10 cellular contexts compared by ENCODE assay signal in the genomic region with DNA sequence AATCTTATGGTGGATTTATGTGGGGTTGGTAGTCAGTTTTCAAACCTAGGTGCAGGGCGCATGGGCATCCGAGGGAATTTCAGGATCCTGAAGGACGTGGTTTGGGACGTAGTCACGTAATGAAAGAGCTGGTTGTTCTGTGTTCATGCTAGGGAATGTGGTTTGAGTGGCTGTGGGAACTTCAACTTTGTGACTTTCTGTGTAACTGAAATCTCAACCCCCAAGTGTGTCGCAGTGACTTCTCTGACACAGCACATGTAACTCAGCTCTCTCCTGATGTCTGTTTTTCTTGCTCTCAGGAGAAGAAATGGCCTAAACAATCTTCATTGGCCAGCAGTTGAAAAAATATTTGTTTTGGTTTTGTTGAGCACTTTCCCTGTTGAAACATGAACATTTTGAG.
DNase-seq lines count a peak whose midpoint lies in the region; ATAC-seq and TF ChIP-seq lines count a peak whose summit lies in the region.
"Had no signal": no experiment of that assay in that cellular context is flagged by ENCODE, and none has a peak within 500 bp of the region (broad histone marks: within the 10 kb centered on the region; RNA-seq: fewer than 3 reads in every experiment).

No MANE protein-coding gene starts in this region.

- no peaks in the 10 kb centered on the region for H3K27me3 ChIP-seq in skeletal muscle tissue (ENCODE audit: control insufficient read depth in 3 of 3, insufficient read depth in 3 of 3, low read length in 3 of 3)

- peak overlapping the region; percentile 78 for H3K27ac ChIP-seq in VCaP
- H3K27ac ChIP-seq in skeletal muscle tissue (ENCODE audit: low read depth, low read length): peak overlapping the region; percentile 24

- peaks cover 3 to 8% (median 6%) of the 10 kb centered on the region in 3 donors for H3K27me3 Mint-ChIP-seq in immature natural killer cell (ENCODE audit: low read depth in 3 of 3)
- no peaks in the 10 kb centered on the region for H3K27me3 Mint-ChIP-seq in stimulated activated naive B cell treated with anti-CD40 and anti-IgM and Interleukin-4, amounts not matched to agents 10 μg/mL and 1 μg/mL and 100 μg/mL, for 72 hours

- no peak overlapping the region for H3K4me3 Mint-ChIP-seq in immature natural killer cell
- H3K4me3 Mint-ChIP-seq in stimulated activated naive B cell treated with anti-CD40 and anti-IgM and Interleukin-4, amounts not matched to agents 10 μg/mL and 1 μg/mL and 100 μg/mL, for 72 hours: no peak overlapping the region
- H3K4me3 Mint-ChIP-seq: activated T-cell treated with anti-CD3 and anti-CD28 coated beads, Interleukin-2, amount 50 U/mL, for 72 hours had no signal

- peaks cover 0 to 1% (median 0%) of the 10 kb centered on the region in 6 donors for H3K9me3 Mint-ChIP-seq in immature natural killer cell
- H3K9me3 Mint-ChIP-seq in stimulated activated naive B cell treated with anti-CD40 and anti-IgM and Interleukin-4, amounts not matched to agents 10 μg/mL and 1 μg/mL and 100 μg/mL, for 72 hours: peaks cover 6 to 10% of the 10 kb centered on the region in 2 donors

- no peaks in the 10 kb centered on the region for H3K9me3 ChIP-seq in skeletal muscle tissue (ENCODE audit: control insufficient read depth in 3 of 3, low read length in 3 of 3)

- no peak overlapping the region for H3K4me3 ChIP-seq in skeletal muscle tissue (ENCODE audit: low read length in 3 of 3)

- peaks cover 12 to 46% of the 10 kb centered on the region in 2 donors for H3K4me1 Mint-ChIP-seq in immature natural killer cell
- H3K4me1 Mint-ChIP-seq in stimulated activated naive B cell treated with anti-CD40 and anti-IgM and Interleukin-4, amounts not matched to agents 10 μg/mL and 1 μg/mL and 100 μg/mL, for 72 hours: peaks cover 52 to 53% of the 10 kb centered on the region in 2 donors

- DNase-seq in GM20000 (ENCODE audit: low spot score): peak; percentile 49
- no peak for DNase-seq in immature natural killer cell
- DNase-seq in stimulated activated naive B cell treated with anti-CD40 and anti-IgM and Interleukin-4, amounts not matched to agents 10 μg/mL and 1 μg/mL and 100 μg/mL, for 72 hours: no peak
- no peak for DNase-seq in dermis blood vessel endothelial cell
- DNase-seq: activated T-cell treated with anti-CD3 and anti-CD28 coated beads, Interleukin-2, amount 50 U/mL, for 72 hours; NCI-H2171 treated with DMSO at 0.1 percent for 48 hours had no signal

- H3K36me3 ChIP-seq in skeletal muscle tissue (ENCODE audit: control insufficient read depth in 3 of 3, insufficient read depth in 3 of 3, low read length in 3 of 3): no peaks in the 10 kb centered on the region

- no peak for ATAC-seq in HG03354 (IDR thresholded peaks at IDR 0.05; ENCODE audit: poor library complexity, severe bottlenecking, unreplicated experiment)
- ATAC-seq in stimulated activated naive B cell treated with anti-CD40 and anti-IgM and Interleukin-4, amounts not matched to agents 10 μg/mL and 1 μg/mL and 100 μg/mL, for 72 hours (replicated peaks): no peak
- ATAC-seq in GM19455 (IDR thresholded peaks at IDR 0.05; ENCODE audit: unreplicated experiment): no peak
- ATAC-seq: activated T-cell treated with anti-CD3 and anti-CD28 coated beads, Interleukin-2, amount 50 U/mL, for 72 hours had no signal

- H3K27ac Mint-ChIP-seq in immature natural killer cell: peak overlapping the region in 4 of 6 donors; percentile 36 to 85 (median 73)
- no peak overlapping the region for H3K27ac Mint-ChIP-seq in stimulated activated naive B cell treated with anti-CD40 and anti-IgM and Interleukin-4, amounts not matched to agents 10 μg/mL and 1 μg/mL and 100 μg/mL, for 72 hours
- H3K27ac Mint-ChIP-seq: activated T-cell treated with anti-CD3 and anti-CD28 coated beads, Interleukin-2, amount 50 U/mL, for 72 hours had no signal

- H3K36me3 Mint-ChIP-seq in immature natural killer cell: peaks cover 0 to 2% (median 0%) of the 10 kb centered on the region in 3 donors
- H3K36me3 Mint-ChIP-seq in stimulated activated naive B cell treated with anti-CD40 and anti-IgM and Interleukin-4, amounts not matched to agents 10 μg/mL and 1 μg/mL and 100 μg/mL, for 72 hours: peaks cover 4 to 8% of the 10 kb centered on the region in 2 donors

- peaks cover 18 to 26% (median 22%) of the 10 kb centered on the region in 3 donors for H3K4me1 ChIP-seq in skeletal muscle tissue (ENCODE audit: control insufficient read depth in 3 of 3, insufficient read depth in 3 of 3, low read length in 3 of 3)

- no peak overlapping the region for H3K9ac ChIP-seq in skeletal muscle tissue (ENCODE audit: low read depth in 1 of 3, low read length in 3 of 3)

- TF ChIP-seq CTCF in GM20000 (IDR thresholded peaks at IDR 0.05; ENCODE audit: extremely low read depth, missing control alignments) (no peak), VCaP (conservative IDR thresholded peaks at IDR 0.05) (no peak)
